Comparison of ENCODE assay signal across 13 cellular contexts in the genomic region with DNA sequence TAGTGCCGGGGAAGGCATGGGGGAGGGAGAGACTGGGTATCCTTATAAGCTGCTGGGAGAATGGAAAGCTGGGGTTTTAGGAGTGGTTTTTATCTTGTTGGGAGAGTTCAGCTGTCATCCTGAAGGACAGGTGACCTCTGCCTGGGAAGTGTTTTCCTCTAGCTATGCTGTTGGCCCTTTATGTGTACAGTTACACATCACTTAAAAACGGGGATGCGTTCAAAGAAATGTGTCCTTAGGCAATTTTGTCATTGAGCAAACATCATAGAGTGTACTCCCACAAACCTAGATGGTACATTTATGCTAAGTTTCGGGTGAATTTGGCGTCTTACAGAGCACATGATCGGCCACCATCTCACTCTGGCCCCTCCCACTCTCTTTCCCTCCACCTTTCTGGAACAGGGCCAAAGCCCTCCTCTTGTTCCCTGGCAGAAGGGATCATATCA.
DNase-seq lines count a peak whose midpoint lies in the region; ATAC-seq, FAIRE-seq and TF ChIP-seq lines count a peak whose summit lies in the region.
"Had no signal": no experiment of that assay in that cellular context is flagged by ENCODE, and none has a peak within 500 bp of the region (broad histone marks: within the 10 kb centered on the region; RNA-seq: fewer than 3 reads in every experiment).

No MANE protein-coding gene starts in this region.

- no peaks in the 10 kb centered on the region for H4K20me1 ChIP-seq in PC-9 (ENCODE audit: insufficient read depth)
- no peaks in the 10 kb centered on the region for H4K20me1 ChIP-seq in H1 (replicated peaks in 1 of 2; ENCODE audit: control insufficient read depth in 1 of 2, insufficient read depth in 2 of 2, low read length in 2 of 2)
- no peaks in the 10 kb centered on the region for H4K20me1 ChIP-seq in GM23338 (replicated peaks; ENCODE audit: insufficient read depth)

- TF ChIP-seq RAD21 in H1 (IDR thresholded peaks at IDR 0.05 in 1 of 2, conservative IDR thresholded peaks at IDR 0.05 in 1 of 2; ENCODE audit: low read depth in 2 of 2, low read length in 2 of 2): no peak

- H3K27ac ChIP-seq in PC-9: peak overlapping the region; percentile 85
- H3K27ac ChIP-seq in H1 (ENCODE audit: low read depth, low read length): no peak overlapping the region
- no peak overlapping the region for H3K27ac ChIP-seq in GM23338 (ENCODE audit: low read depth)
- H3K27ac ChIP-seq: lower lobe of right lung, upper lobe of right lung had no signal

- H2BK5ac ChIP-seq in H1 (ENCODE audit: low read depth, low read length): no peak overlapping the region; the same call in 1 of the 2 replicates

- CTCF ChIA-PET in PC-9 (lab: Charles Lee): no interaction called here
- CTCF ChIA-PET in H1 (lab: Charles Lee; ENCODE audit: partially characterized antibody): no interaction called here

- 94% methylated on average over 6 of the region's 6 CpGs; no CpG with 5 or more reads in 1 of the 2 experiments for WGBS in H1 (ENCODE audit: extremely low coverage in 1 of 2, insufficient coverage in 1 of 2, insufficient read length in 1 of 2, insufficient replicate concordance in 2 of 2, low coverage in 1 of 2, low lambda C conversion rate in 2 of 2, missing lambda C conversion rate in 1 of 2), 2 experiments

- no peak overlapping the region for H3K14ac ChIP-seq in H1 (ENCODE audit: insufficient read length)

- H3K36me3 ChIP-seq in PC-9 (ENCODE audit: low read depth) (no peaks in the 10 kb centered on the region), H1 (ENCODE audit: control insufficient read depth in 2 of 4, insufficient read depth in 4 of 4, low read length in 3 of 4) (no peaks in the 10 kb centered on the region), GM23338 (ENCODE audit: insufficient read depth) (no peaks in the 10 kb centered on the region)
- H3K36me3 ChIP-seq: lower lobe of right lung, upper lobe of right lung had no signal

- TF ChIP-seq CTCF in PC-9 (conservative IDR thresholded peaks at IDR 0.05) (no peak), H1 (IDR thresholded peaks at IDR 0.05; ENCODE audit: control extremely low read depth in 1 of 3, insufficient read depth in 1 of 3, low read depth in 1 of 3, low read length in 3 of 3) (no peak), GM23338 (conservative IDR thresholded peaks at IDR 0.05; ENCODE audit: low read depth in 2 of 2) (no peak)

- no peaks in the 10 kb centered on the region; the same call in 1 of the 2 replicates for H3K23me2 ChIP-seq in H1 (ENCODE audit: low read depth, low read length)

- intact Hi-C loops in PC-9 (cut with micrococcal nuclease; ENCODE audit: unreplicated experiment) (loop anchor here (2.0 kb wide), 1 partner anchor 143 kb away; no protein-coding TSS in a partner anchor), left colon (cut with DNase I, micrococcal nuclease) (no loop called here)

- TF ChIP-seq POLR2A in H1 (IDR thresholded peaks at IDR 0.05; ENCODE audit: control extremely low read depth in 1 of 2, low read depth in 2 of 2, low read length in 2 of 2): no peak

- no peak overlapping the region for H3K18ac ChIP-seq in H1 (ENCODE audit: extremely low read depth, low read length)

- ATAC-seq in left colon: no peak
- ATAC-seq in GM23338: no peak
- ATAC-seq: upper lobe of right lung had no signal

- 0 out of 2 replicates have a peak overlapping the region, but pooled peaks have one; percentile 1 for H2BK12ac ChIP-seq in H1 (ENCODE audit: low read depth, low read length)

- POLR2A ChIA-PET in PC-9 (lab: Charles Lee; ENCODE audit: unreplicated experiment): no interaction called here
- POLR2A ChIA-PET in H1 (lab: Charles Lee; ENCODE audit: partially characterized antibody): interaction anchor here (1.2 kb wide), 1 partner anchor 144 kb away, joined by 3 read pairs; no protein-coding TSS in a partner anchor

- FAIRE-seq in H1 (lab: Jason Lieb, UNC): no peak
- FAIRE-seq: colon had no signal

- H2BK20ac ChIP-seq in H1 (ENCODE audit: low read length): no peak overlapping the region

- H3K79me2 ChIP-seq in PC-9 (ENCODE audit: low read depth) (no peaks in the 10 kb centered on the region), H1 (ENCODE audit: control insufficient read depth in 1 of 2, insufficient read depth in 2 of 2, low read length in 2 of 2) (no peaks in the 10 kb centered on the region), GM23338 (replicated peaks; ENCODE audit: insufficient read depth) (no peaks in the 10 kb centered on the region)

- no peak overlapping the region for H3K4ac ChIP-seq in H1 (replicated peaks; ENCODE audit: insufficient read length, low read depth, low read length)

- H2AFZ ChIP-seq in PC-9: no peak overlapping the region
- H2AFZ ChIP-seq in H1 (ENCODE audit: low read length): no peak overlapping the region
- H2AFZ ChIP-seq in GM23338: no peak overlapping the region; the same call in none of the 2 replicates

- H3K9ac ChIP-seq in H1 (replicated peaks in 1 of 4; ENCODE audit: extremely low read depth in 1 of 4, low read depth in 3 of 4, low read length in 3 of 4): no peak overlapping the region

- H3K4me2 ChIP-seq in PC-9 (peak overlapping the region; percentile 72), H1 (ENCODE audit: insufficient read depth in 1 of 2, low read depth in 2 of 2, low read length in 2 of 2) (peak overlapping the region in 1 of 2 experiments; percentile 4; a peak in 1 of 4 replicates), GM23338 (no peak overlapping the region)

- H3K36me3 Mint-ChIP-seq in GM23338 (ENCODE audit: low read depth): no peaks in the 10 kb centered on the region; the same call in 2 of the 3 replicates

- no TSS peak for BruUV-seq in PC-9 (replicated peaks; lab: Mats Ljungman, UMichigan)

- peaks cover 3% of the 10 kb centered on the region; the same call in 1 of the 3 replicates for H3K9me3 Mint-ChIP-seq in GM23338

- no peaks in the 10 kb centered on the region for H3K79me1 ChIP-seq in H1 (ENCODE audit: low read depth, low read length)

- H3F3A ChIP-seq in PC-9 (ENCODE audit: insufficient read depth, low read depth): peaks cover 21% of the 10 kb centered on the region
- H3F3A ChIP-seq in GM23338 (replicated peaks; ENCODE audit: low read depth): no peaks in the 10 kb centered on the region

- H4K8ac ChIP-seq in H1 (ENCODE audit: extremely low read depth, insufficient read depth, low read length): no peak overlapping the region

- peak; percentile 22 for DNase-seq in HPDE6-E6E7 (ENCODE audit: extremely low spot score)
- DNase-seq in PC-9: peak; percentile 38 to 90
- no peak for DNase-seq in H1 (ENCODE audit: low read depth in 1 of 2, low spot score in 2 of 2)
- peak; percentile 33 for DNase-seq in renal cortical epithelial cell (ENCODE audit: low read depth)
- no peak for DNase-seq in left colon
- no peak for DNase-seq in GM23338 (ENCODE audit: low spot score)
- DNase-seq in NCI-H2029 (lab: John Stamatoyannopoulos, UW): no peak
- no peak for DNase-seq in HCEC 1CT
- DNase-seq: DND-41, lower lobe of right lung, NCI-H524, upper lobe of right lung had no signal

- H3K4me1 ChIP-seq in PC-9 (replicated peaks; ENCODE audit: insufficient read depth) (peaks cover 25% of the 10 kb centered on the region), H1 (replicated peaks in 1 of 4; ENCODE audit: control insufficient read depth in 3 of 4, insufficient read depth in 4 of 4, low read length in 3 of 4) (peaks cover 0 to 7% (median under 1%) of the 10 kb centered on the region in 4 experiments; a peak in 1 of 7 replicates), GM23338 (ENCODE audit: insufficient read depth) (no peaks in the 10 kb centered on the region)
- H3K4me1 ChIP-seq: lower lobe of right lung, upper lobe of right lung had no signal

- H3K4me3 ChIP-seq in PC-9 (peak overlapping the region; percentile 41; the same call in 1 of the 2 replicates), H1 (ENCODE audit: extremely low read depth in 1 of 4, insufficient read depth in 2 of 4, low read depth in 3 of 4, low read length in 4 of 4) (no peak overlapping the region), GM23338 (no peak overlapping the region)
- H3K4me3 ChIP-seq: lower lobe of right lung, upper lobe of right lung had no signal

- peaks cover 4% of the 10 kb centered on the region for H3K27me3 Mint-ChIP-seq in GM23338 (ENCODE audit: insufficient read depth, low read depth, poor library complexity)

- H3K9me2 ChIP-seq in PC-9 (ENCODE audit: insufficient read depth): no peaks in the 10 kb centered on the region
- H3K9me2 ChIP-seq in GM23338 (ENCODE audit: insufficient read depth): no peaks in the 10 kb centered on the region

- H3K4me1 Mint-ChIP-seq in GM23338: peaks cover 15% of the 10 kb centered on the region; the same call in 2 of the 3 replicates

- H3K27me3 ChIP-seq in PC-9 (ENCODE audit: insufficient read depth, low read depth): no peaks in the 10 kb centered on the region
- H3K27me3 ChIP-seq in H1 (replicated peaks in 1 of 4; ENCODE audit: control insufficient read depth in 3 of 4, extremely low read depth in 1 of 4, insufficient read depth in 3 of 4, low read length in 3 of 4): no peaks in the 10 kb centered on the region
- H3K27me3 ChIP-seq in GM23338 (ENCODE audit: insufficient read depth): no peaks in the 10 kb centered on the region
- H3K27me3 ChIP-seq: upper lobe of right lung had no signal

- H3K9me3 ChIP-seq in PC-9 (ENCODE audit: insufficient read depth, low read depth) (no peaks in the 10 kb centered on the region), H1 (ENCODE audit: insufficient read depth in 2 of 2, low read depth in 1 of 2, low read length in 1 of 2) (no peaks in the 10 kb centered on the region)
- H3K9me3 ChIP-seq: lower lobe of right lung, upper lobe of right lung had no signal

- no peak overlapping the region for H2BK120ac ChIP-seq in H1 (replicated peaks; ENCODE audit: low read depth, low read length)

- no peak overlapping the region for H3K23ac ChIP-seq in H1 (ENCODE audit: insufficient read length)

- no peak overlapping the region for H3K4me3 Mint-ChIP-seq in GM23338

- H3K27ac Mint-ChIP-seq in GM23338: no peak overlapping the region

- no peak overlapping the region for H4K91ac ChIP-seq in H1 (replicated peaks; ENCODE audit: insufficient read length, low read length)

- no peak overlapping the region for H2AK5ac ChIP-seq in H1 (ENCODE audit: low read depth, low read length)

- no peak overlapping the region for H4K5ac ChIP-seq in H1 (ENCODE audit: insufficient read length, low read depth, low read length)

- H3K56ac ChIP-seq in H1 (replicated peaks; ENCODE audit: insufficient read length, low read depth, low read length): no peak overlapping the region

- no peak for TF ChIP-seq EP300 in H1 (IDR thresholded peaks at IDR 0.05; ENCODE audit: borderline replicate concordance in 1 of 2, low read depth in 2 of 2, low read length in 2 of 2)

- no peak overlapping the region for H2BK15ac ChIP-seq in H1 (ENCODE audit: low read length)

Comparison
In these comparisons a context has a peak if more than half of its experiments do, and no peak if none do; other contexts are left out.
1. DNase-seq: peak in HPDE6-E6E7 (single experiment), PC-9 (2 of 2) and renal cortical epithelial cell (single experiment); none in H1 (0 of 2), left colon (0 of 2), GM23338 (single experiment), NCI-H2029 (single experiment) and HCEC 1CT (single experiment).